In genomic region chr4:130031858-130032257, GRCh38 we compare ENCODE assay signal across 22 cellular contexts.
DNase-seq lines count a peak whose midpoint lies in the region; ATAC-seq and TF ChIP-seq lines count a peak whose summit lies in the region.
"Had no signal": no experiment of that assay in that cellular context is flagged by ENCODE, and none has a peak within 500 bp of the region (broad histone marks: within the 10 kb centered on the region; RNA-seq: fewer than 3 reads in every experiment).

No MANE protein-coding gene starts in this region.

- H4K20me1 ChIP-seq in Karpas-422 (ENCODE audit: insufficient read depth, low read depth, low read length) = no peaks in the 10 kb centered on the region
- H4K20me1 ChIP-seq: BLaER1 had no signal

- peak overlapping the region; percentile 70 for H2AFZ ChIP-seq in Karpas-422 (ENCODE audit: low read length)

- H3K4me1 ChIP-seq in Karpas-422 (ENCODE audit: low read length) (peaks cover 45% of the 10 kb centered on the region), iPS-20b (ENCODE audit: insufficient read depth, low read length) (peaks cover 38% of the 10 kb centered on the region)
- H3K4me1 ChIP-seq: BE2C had no signal

- ATAC-seq in WTC11 = no peak
- ATAC-seq: GM12878 had no signal

- H3K9me3 ChIP-seq in Karpas-422 (ENCODE audit: low read length) (0 out of 2 replicates have a peak, but pooled peaks cover 2% of the 10 kb centered on the region), iPS-20b (ENCODE audit: insufficient read depth, low read depth, low read length) (no peaks in the 10 kb centered on the region)
- H3K9me3 ChIP-seq: BE2C, BLaER1 had no signal

- DNase-seq in Karpas-422 = peak; percentile 37
- no peak for DNase-seq in WTC11 (ENCODE audit: low spot score)
- DNase-seq in NCI-H446 (lab: John Stamatoyannopoulos, UW) = no peak
- DNase-seq in anterior cingulate cortex (lab: John Stamatoyannopoulos, UW) = no peak
- DNase-seq in NCI-H82 treated with DMSO at 0.1 percent for 48 hours (lab: John Stamatoyannopoulos, UW; ENCODE audit: unreplicated experiment) = no peak
- no peak for DNase-seq in NCI-H1436 (lab: John Stamatoyannopoulos, UW)
- DNase-seq: 8988T; ACHN; BE2C; C1 segment of cervical spinal cord; CD4-positive, alpha-beta memory T cell; CD4-positive, CD25-positive, alpha-beta regulatory T cell; CD8-positive, alpha-beta memory T cell; COR-L47; DMS 273 treated with DMSO at 0.1 percent for 48 hours; DMS79 treated with DMSO at 0.1 percent for 48 hours; EL; GDM1 had no signal

- peaks cover 22% of the 10 kb centered on the region for H3K36me3 Mint-ChIP-seq in WTC11
- H3K36me3 Mint-ChIP-seq: CD14-positive monocyte; CD4-positive, alpha-beta memory T cell; CD4-positive, CD25-positive, alpha-beta regulatory T cell; CD8-positive, alpha-beta memory T cell had no signal

- POLR2A ChIA-PET in WTC11 (lab: Charles Lee) = no interaction called here

- no peak overlapping the region for H3K4me2 ChIP-seq in Karpas-422 (ENCODE audit: low read depth, low read length, poor library complexity, severe bottlenecking)
- H3K4me2 ChIP-seq: BLaER1 had no signal

- H3K79me2 ChIP-seq in Karpas-422 (ENCODE audit: low read length) = no peaks in the 10 kb centered on the region

- peaks cover 63% of the 10 kb centered on the region for H3K4me1 Mint-ChIP-seq in WTC11
- H3K4me1 Mint-ChIP-seq: CD14-positive monocyte; CD4-positive, alpha-beta memory T cell; CD4-positive, CD25-positive, alpha-beta regulatory T cell; CD8-positive, alpha-beta memory T cell had no signal

- CTCF ChIA-PET in WTC11 (lab: Charles Lee) = no interaction called here

- peaks cover 8% of the 10 kb centered on the region for H3K9me3 Mint-ChIP-seq in WTC11

- H3K36me3 ChIP-seq in Karpas-422 (ENCODE audit: insufficient read depth, low read length) (no peaks in the 10 kb centered on the region), iPS-20b (ENCODE audit: insufficient read depth, low read depth, low read length) (peaks cover 20% of the 10 kb centered on the region; the same call in 1 of the 2 replicates)
- H3K36me3 ChIP-seq: BE2C, BLaER1 had no signal

- H3K9me2 ChIP-seq in Karpas-422 (replicated peaks; ENCODE audit: insufficient read depth, low read length) = no peaks in the 10 kb centered on the region

- H3K9ac ChIP-seq in Karpas-422 (ENCODE audit: low read length) (no peak overlapping the region), iPS-20b (ENCODE audit: low read depth, low read length) (no peak overlapping the region)
- H3K9ac ChIP-seq: BLaER1 had no signal

- H3K4me3 ChIP-seq in Karpas-422 (ENCODE audit: low read length) (no peak overlapping the region), iPS-20b (ENCODE audit: low read length) (no peak overlapping the region)
- H3K4me3 ChIP-seq: BLaER1, GM12878 had no signal

- no peaks in the 10 kb centered on the region; the same call in 1 of the 2 replicates for H3K27me3 Mint-ChIP-seq in WTC11 (ENCODE audit: low read depth)
- H3K27me3 Mint-ChIP-seq: CD4-positive, alpha-beta memory T cell; CD4-positive, CD25-positive, alpha-beta regulatory T cell; CD8-positive, alpha-beta memory T cell had no signal

- no peak for TF ChIP-seq CTCF in WTC11 (IDR thresholded peaks at IDR 0.05)

- peak overlapping the region; percentile 86 for H3K27ac Mint-ChIP-seq in WTC11
- H3K27ac Mint-ChIP-seq: CD14-positive monocyte; CD4-positive, alpha-beta memory T cell; CD4-positive, CD25-positive, alpha-beta regulatory T cell had no signal

- H3K27me3 ChIP-seq in Karpas-422 (ENCODE audit: low read length) = no peaks in the 10 kb centered on the region
- H3K27me3 ChIP-seq in iPS-20b (ENCODE audit: insufficient read depth, low read length) = no peaks in the 10 kb centered on the region
- H3K27me3 ChIP-seq: BE2C, BLaER1 had no signal

- H3K27ac ChIP-seq in Karpas-422 (ENCODE audit: low read length) = no peak overlapping the region
- H3K27ac ChIP-seq in iPS-20b (ENCODE audit: low read length) = peak overlapping the region; percentile 22
- H3K27ac ChIP-seq: BLaER1 had no signal

- no peak overlapping the region for H3K4me3 Mint-ChIP-seq in WTC11
- H3K4me3 Mint-ChIP-seq: CD14-positive monocyte; CD4-positive, alpha-beta memory T cell; CD4-positive, CD25-positive, alpha-beta regulatory T cell; CD8-positive, alpha-beta memory T cell had no signal

TF ChIP-seq in WTC11, 78 proteins besides CTCF, POLR2A, EP300 and RAD21:
- TF ChIP-seq ATF6 (CRISPR knock-in tag; IDR thresholded peaks at IDR 0.05) (no peak), CBFB (CRISPR knock-in tag; IDR thresholded peaks at IDR 0.05; ENCODE audit: low read depth) (no peak)
TF ChIP-seq in WTC11: peak in this region for 0.
